Comparison of ENCODE assay signal across 14 cellular contexts in genomic region chr17:39921323-39921722, GRCh38. TPM values are rescaled to one million over a fixed set of nuclear protein-coding genes. Genes with fewer than 3 reads are reported as not detected.
A peak's percentile ranks its signal among the peaks of the same experiment; 100 is the strongest.
DNase-seq lines count a peak whose midpoint lies in the region; ATAC-seq and TF ChIP-seq lines count a peak whose summit lies in the region.
"Had no signal": no experiment of that assay in that cellular context is flagged by ENCODE, and none has a peak within 500 bp of the region (broad histone marks: within the 10 kb centered on the region; RNA-seq: fewer than 3 reads in every experiment).

No MANE protein-coding gene starts in this region.

- H3K27me3 Mint-ChIP-seq in stimulated activated naive CD8-positive, alpha-beta T cell treated with anti-CD3 and anti-CD28 coated beads, Interleukin-15, Interleukin-2, amounts not matched to agents 100 ng/mL and 50 ng/mL, for 24 hours = no peaks in the 10 kb centered on the region
- no peaks in the 10 kb centered on the region for H3K27me3 Mint-ChIP-seq in osteocyte (ENCODE audit: unreplicated experiment)

- no peak overlapping the region for H3K4me3 ChIP-seq in epithelial cell of esophagus (ENCODE audit: low read length)
- H3K4me3 ChIP-seq: A549 had no signal

- H3K36me3 Mint-ChIP-seq in stimulated activated naive CD8-positive, alpha-beta T cell treated with anti-CD3 and anti-CD28 coated beads, Interleukin-15, Interleukin-2, amounts not matched to agents 100 ng/mL and 50 ng/mL, for 24 hours (ENCODE audit: low read depth) = peaks cover 48% of the 10 kb centered on the region
- H3K36me3 Mint-ChIP-seq in osteocyte (ENCODE audit: unreplicated experiment) = peaks cover 25% of the 10 kb centered on the region

- H3K4me3 Mint-ChIP-seq in stimulated activated naive CD8-positive, alpha-beta T cell treated with anti-CD3 and anti-CD28 coated beads, Interleukin-15, Interleukin-2, amounts not matched to agents 100 ng/mL and 50 ng/mL, for 24 hours = peak overlapping the region; percentile 40
- H3K4me3 Mint-ChIP-seq in osteocyte (ENCODE audit: unreplicated experiment) = no peak overlapping the region

- DNase-seq in activated T-cell treated with anti-CD3 and anti-CD28 coated beads for 48 hours (ENCODE audit: low read depth) = peak; percentile 32
- DNase-seq in activated T-cell treated with anti-CD3 and anti-CD28 coated beads, Interleukin-2, amount 50 U/mL, for 1 hour = no peak
- peak; percentile 41 for DNase-seq in activated CD4-positive, CD25-positive, alpha-beta regulatory T cell treated with anti-CD3 and anti-CD28 coated beads, Interleukin-2, amount 50 U/mL, for 72 hours
- peak; percentile 36 for DNase-seq in epithelial cell of esophagus (ENCODE audit: low read depth)
- no peak for DNase-seq in COR-L47 (lab: John Stamatoyannopoulos, UW)
- DNase-seq in osteocyte (ENCODE audit: extremely low spot score, unreplicated experiment) = no peak
- DNase-seq: left ventricle myocardium superior, NCI-H2029 treated with DMSO at 0.1 percent for 48 hours had no signal

- H3K27ac Mint-ChIP-seq in stimulated activated naive CD8-positive, alpha-beta T cell treated with anti-CD3 and anti-CD28 coated beads, Interleukin-15, Interleukin-2, amounts not matched to agents 100 ng/mL and 50 ng/mL, for 24 hours = peak overlapping the region; percentile 91
- H3K27ac Mint-ChIP-seq in osteocyte (ENCODE audit: unreplicated experiment) = no peak overlapping the region

- ATAC-seq in GM18867 (IDR thresholded peaks at IDR 0.05; ENCODE audit: unreplicated experiment) = no peak
- ATAC-seq: A549, left ventricle myocardium superior, Right ventricle myocardium inferior had no signal

- no peaks in the 10 kb centered on the region for H3K9me3 Mint-ChIP-seq in stimulated activated naive CD8-positive, alpha-beta T cell treated with anti-CD3 and anti-CD28 coated beads, Interleukin-15, Interleukin-2, amounts not matched to agents 100 ng/mL and 50 ng/mL, for 24 hours
- H3K9me3 Mint-ChIP-seq in osteocyte (ENCODE audit: unreplicated experiment) = no peaks in the 10 kb centered on the region

- TF ChIP-seq CTCF in epithelial cell of esophagus (IDR thresholded peaks at IDR 0.05; ENCODE audit: insufficient read depth, low read depth, low read length, missing control alignments) = no peak
- no peak for TF ChIP-seq CTCF in osteocyte (IDR thresholded peaks at IDR 0.05)

- H3K4me1 Mint-ChIP-seq in stimulated activated naive CD8-positive, alpha-beta T cell treated with anti-CD3 and anti-CD28 coated beads, Interleukin-15, Interleukin-2, amounts not matched to agents 100 ng/mL and 50 ng/mL, for 24 hours (ENCODE audit: low read depth) = peaks cover 90% of the 10 kb centered on the region
- H3K4me1 Mint-ChIP-seq in osteocyte (ENCODE audit: unreplicated experiment) = peaks cover 21% of the 10 kb centered on the region

RNA-seq across cellular contexts. Expression of gene GSDMB, which starts 2.9 kb away (rescaled TPM):
- total RNA-seq in osteocyte = 9.6 and 10.2 TPM in 2 replicates

RNA-seq across cellular contexts. Expression of gene ORMDL3, which starts 6.1 kb away (rescaled TPM):
- 59.4 and 60.5 TPM in 2 replicates for total RNA-seq in osteocyte

RNA-seq across cellular contexts. Expression of gene LRRC3C, which starts 6.2 kb away (rescaled TPM):
- total RNA-seq in osteocyte = not detected in 2 replicates
- total RNA-seq: cardiac septum, left ventricle myocardium superior, renal cortical epithelial cell, Right ventricle myocardium inferior had no signal

RNA-seq across cellular contexts. Expression of gene GSDMA, which starts 41.5 kb away (rescaled TPM):
- total RNA-seq in osteocyte = not detected in 2 replicates
- total RNA-seq: renal cortical epithelial cell had no signal

RNA-seq across cellular contexts. Expression of gene ZPBP2, which starts 53.3 kb away (rescaled TPM):
- not detected in 2 replicates for total RNA-seq in osteocyte
- total RNA-seq: cardiac septum, left ventricle myocardium superior, renal cortical epithelial cell, Right ventricle myocardium inferior had no signal

Comparison
In these comparisons a context has a peak if more than half of its experiments do, and no peak if none do; other contexts are left out.
1. DNase-seq: peak in activated T-cell treated with anti-CD3 and anti-CD28 coated beads for 48 hours (single experiment), activated CD4-positive, CD25-positive, alpha-beta regulatory T cell treated with anti-CD3 and anti-CD28 coated beads, Interleukin-2, amount 50 U/mL, for 72 hours (single experiment) and epithelial cell of esophagus (single experiment); none in activated T-cell treated with anti-CD3 and anti-CD28 coated beads, Interleukin-2, amount 50 U/mL, for 1 hour (single experiment), COR-L47 (single experiment) and osteocyte (single experiment).